9 cellular contexts compared by ENCODE assay signal in the genomic region with DNA sequence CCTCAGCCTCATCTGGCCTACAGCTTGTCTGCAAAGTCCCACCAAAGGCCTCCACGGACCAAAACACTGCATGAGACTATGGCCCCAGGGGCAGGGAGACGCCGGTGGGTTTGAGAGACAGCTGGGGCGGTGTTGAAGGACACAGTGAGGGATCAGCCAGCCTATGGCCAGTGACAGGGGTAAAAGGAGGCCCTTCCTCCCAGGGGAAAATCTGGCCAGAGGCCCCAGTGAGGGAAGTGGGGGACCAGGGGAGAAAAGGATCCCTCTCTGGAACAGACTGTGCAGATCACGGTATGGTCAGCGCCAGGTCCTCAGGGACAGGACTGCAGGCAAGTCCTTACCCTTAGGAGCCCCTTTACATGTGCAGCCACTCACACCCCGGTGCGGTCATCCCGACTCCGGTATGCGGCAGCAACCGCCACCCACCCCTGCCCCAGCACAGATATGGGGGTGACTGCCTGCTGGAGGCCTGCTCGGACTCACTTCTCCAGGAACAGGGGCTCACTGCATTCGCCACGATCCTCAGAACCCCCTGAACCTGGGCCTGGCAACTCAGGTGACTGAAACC. TPM values are rescaled to one million over a fixed set of nuclear protein-coding genes. Genes with fewer than 3 reads are reported as not detected.
DNase-seq lines count a peak whose midpoint lies in the region; ATAC-seq, FAIRE-seq and TF ChIP-seq lines count a peak whose summit lies in the region.
"Had no signal": no experiment of that assay in that cellular context is flagged by ENCODE, and none has a peak within 500 bp of the region (broad histone marks: within the 10 kb centered on the region; RNA-seq: fewer than 3 reads in every experiment).

No MANE protein-coding gene starts in this region.

- H4K20me1 ChIP-seq in H9 (ENCODE audit: control insufficient read depth, insufficient read depth, insufficient read length): no peaks in the 10 kb centered on the region

- peak overlapping the region; percentile 95 for H3K4me2 ChIP-seq in A549
- peak overlapping the region; percentile 72 for H3K4me2 ChIP-seq in H9 (ENCODE audit: insufficient read depth, insufficient read length, low read length)

- H3K79me2 ChIP-seq in H9 (ENCODE audit: insufficient read depth, low read length): peaks cover 31% of the 10 kb centered on the region; the same call in 1 of the 2 replicates

- ATAC-seq in A549: peak in 1 of 2 experiments; percentile 3; a peak in 3 of 6 replicates
- peak; percentile 2 for ATAC-seq in stimulated activated naive CD8-positive, alpha-beta T cell treated with anti-CD3 and anti-CD28 coated beads, Interleukin-15, Interleukin-2, amounts not matched to agents 100 U/mL and 50 U/mL, for 24 hours
- no peak for ATAC-seq in GM21825 (IDR thresholded peaks at IDR 0.05; ENCODE audit: unreplicated experiment)

- peak overlapping the region; percentile 78 to 86 for H3K4me3 Mint-ChIP-seq in H9
- peak overlapping the region; percentile 90 for H3K4me3 Mint-ChIP-seq in activated naive CD4-positive, alpha-beta T cell treated with anti-CD3 and anti-CD28 coated beads, Interleukin-2, amount 50 U/mL, for 24 hours

- no peak overlapping the region for H2BK12ac ChIP-seq in H9 (ENCODE audit: insufficient read length, low read depth, low read length)

- H3K14ac ChIP-seq in H9 (ENCODE audit: insufficient read depth, low read length): no peak overlapping the region

- 19% methylated on average over 13 of the region's 15 CpGs for WGBS in A549 (ENCODE audit: missing lambda C conversion rate)
- no CpG with 5 or more reads among the region's 15 CpGs for WGBS in H9 (ENCODE audit: extremely low coverage, insufficient read length, low lambda C conversion rate)

- H2AFZ ChIP-seq in H9 (ENCODE audit: low read length): no peak overlapping the region

- TF ChIP-seq RAD21 in A549 (conservative IDR thresholded peaks at IDR 0.05 in 1 of 2, IDR thresholded peaks at IDR 0.05 in 1 of 2): no peak

- H3K9ac ChIP-seq in H9 (ENCODE audit: extremely low read depth, insufficient read length, low read length) (peak overlapping the region; percentile 64), iPS-18a (ENCODE audit: low read length) (peak overlapping the region; percentile 87)

- TF ChIP-seq CTCF in A549 (IDR thresholded peaks at IDR 0.05) (no peak), H9 (conservative IDR thresholded peaks at IDR 0.05) (no peak)

- H3K4me3 ChIP-seq in A549 (peak overlapping the region; percentile 90), iPS-18a (ENCODE audit: low read length) (peak overlapping the region; percentile 91)

- peak overlapping the region in 2 of 3 experiments; percentile 14 to 27; a peak in 1 of 7 replicates for H3K27ac Mint-ChIP-seq in H9
- H3K27ac Mint-ChIP-seq in activated naive CD4-positive, alpha-beta T cell treated with anti-CD3 and anti-CD28 coated beads, Interleukin-2, amount 50 U/mL, for 24 hours: peak overlapping the region; percentile 92

- TF ChIP-seq EP300 in A549 (IDR thresholded peaks at IDR 0.05): no peak

- no peak overlapping the region for H3K4ac ChIP-seq in H9 (ENCODE audit: low read depth, low read length)

- H3K9me3 ChIP-seq in A549: no peaks in the 10 kb centered on the region
- no peaks in the 10 kb centered on the region for H3K9me3 ChIP-seq in H9 (ENCODE audit: control insufficient read depth, low read depth, low read length)
- H3K9me3 ChIP-seq in iPS-18a (ENCODE audit: control insufficient read depth, low read depth, low read length): no peaks in the 10 kb centered on the region

- no peak for TF ChIP-seq POLR2A in A549 (IDR thresholded peaks at IDR 0.05; ENCODE audit: low read length)

- H3K4me1 Mint-ChIP-seq in H9: peaks cover 58 to 63% of the 10 kb centered on the region in 2 experiments
- H3K4me1 Mint-ChIP-seq in activated naive CD4-positive, alpha-beta T cell treated with anti-CD3 and anti-CD28 coated beads, Interleukin-2, amount 50 U/mL, for 24 hours: peaks cover 67% of the 10 kb centered on the region

- H4K5ac ChIP-seq in H9 (ENCODE audit: insufficient read length, low read depth, low read length): no peak overlapping the region

- H3K23ac ChIP-seq in H9 (ENCODE audit: insufficient read length, low read depth, low read length): no peak overlapping the region

- H2BK120ac ChIP-seq in H9 (ENCODE audit: low read depth, low read length, poor library complexity, severe bottlenecking): no peak overlapping the region

- H3K79me1 ChIP-seq in H9 (ENCODE audit: insufficient read depth, low read depth, low read length, poor library complexity, severe bottlenecking): no peaks in the 10 kb centered on the region

- FAIRE-seq in A549 (lab: Jason Lieb, UNC): no peak
- FAIRE-seq: islet of Langerhans had no signal

- H2BK20ac ChIP-seq in H9 (ENCODE audit: low read depth, low read length, poor library complexity, severe bottlenecking): no peak overlapping the region

- no peak overlapping the region for H2AK5ac ChIP-seq in H9 (ENCODE audit: insufficient read length, low read length)

- H2BK5ac ChIP-seq in H9 (ENCODE audit: insufficient read length, low read length): no peak overlapping the region

- H2BK15ac ChIP-seq in H9 (ENCODE audit: low read depth, low read length): no peak overlapping the region

- no peaks in the 10 kb centered on the region for H3K9me3 Mint-ChIP-seq in H9
- no peaks in the 10 kb centered on the region for H3K9me3 Mint-ChIP-seq in activated naive CD4-positive, alpha-beta T cell treated with anti-CD3 and anti-CD28 coated beads, Interleukin-2, amount 50 U/mL, for 24 hours

- no peak overlapping the region for H4K8ac ChIP-seq in H9 (replicated peaks; ENCODE audit: insufficient read length, low read depth, low read length)

- H3T11ph ChIP-seq in H9 (ENCODE audit: low read length): no peak overlapping the region

- DNase-seq in A549 (ENCODE audit: low read depth in 1 of 2, low spot score in 1 of 2) (no peak), H9 (no peak), GOT3 (lab: John Stamatoyannopoulos, UW) (no peak)
- peak; percentile 49 for DNase-seq in stimulated activated naive CD8-positive, alpha-beta T cell treated with anti-CD3 and anti-CD28 coated beads, Interleukin-15, Interleukin-2, amounts not matched to agents 100 U/mL and 50 U/mL, for 24 hours
- DNase-seq in central memory CD4-positive, alpha-beta T cell: no peak

- H3K36me3 Mint-ChIP-seq in H9 (ENCODE audit: insufficient read depth in 1 of 3, low read depth in 3 of 3): peaks cover 9 to 12% (median 11%) of the 10 kb centered on the region in 3 experiments; a peak in 6 of 7 replicates
- peaks cover 4% of the 10 kb centered on the region for H3K36me3 Mint-ChIP-seq in activated naive CD4-positive, alpha-beta T cell treated with anti-CD3 and anti-CD28 coated beads, Interleukin-2, amount 50 U/mL, for 24 hours

- peak overlapping the region; percentile 98 to 100 for H3K27ac ChIP-seq in A549
- no peak overlapping the region for H3K27ac ChIP-seq in H9 (ENCODE audit: insufficient read length, low read depth, low read length)
- no peak overlapping the region for H3K27ac ChIP-seq in iPS-18a (ENCODE audit: low read length)

- H3K27me3 Mint-ChIP-seq in H9 (ENCODE audit: low read depth): no peaks in the 10 kb centered on the region
- H3K27me3 Mint-ChIP-seq in activated naive CD4-positive, alpha-beta T cell treated with anti-CD3 and anti-CD28 coated beads, Interleukin-2, amount 50 U/mL, for 24 hours: no peaks in the 10 kb centered on the region

- no peak overlapping the region for H4K91ac ChIP-seq in H9 (ENCODE audit: insufficient read length, low read depth, low read length)

- CTCF ChIA-PET in A549 (lab: Yijun Ruan, JAX): interaction anchor here (1.0 to 26.8 kb wide), 5 partner anchors 8 to 160 kb away, joined by 3 to 586 read pairs (median 8); partner anchors contain the start of genes ANXA9 and MINDY1

- peaks cover 7% of the 10 kb centered on the region for H3K36me3 ChIP-seq in iPS-18a (ENCODE audit: control insufficient read depth, low read depth, low read length)

- peaks cover 12% of the 10 kb centered on the region for H3K23me2 ChIP-seq in H9 (ENCODE audit: insufficient read length, low read depth, low read length, poor library complexity, severe bottlenecking)

- no peaks in the 10 kb centered on the region for H3K27me3 ChIP-seq in H9 (ENCODE audit: insufficient read depth, low read length)
- no peaks in the 10 kb centered on the region for H3K27me3 ChIP-seq in iPS-18a (ENCODE audit: control insufficient read depth, insufficient read depth, low read length)

- H3K4me1 ChIP-seq in A549 (peaks cover 71% of the 10 kb centered on the region), H9 (ENCODE audit: insufficient read depth, low read length) (peaks cover 18% of the 10 kb centered on the region), iPS-18a (ENCODE audit: control insufficient read depth, low read depth, low read length) (peaks cover 47% of the 10 kb centered on the region)

- no peak overlapping the region for H3K18ac ChIP-seq in H9 (ENCODE audit: insufficient read length, low read depth, low read length)

- POLR2A ChIA-PET in A549 (lab: Yijun Ruan, JAX): no interaction called here

- H3K56ac ChIP-seq in H9 (ENCODE audit: insufficient read length, low read depth, low read length): no peak overlapping the region

RNA-seq across cellular contexts. Expression of gene CERS2, which starts 1.3 kb away (rescaled TPM):
- polyA plus RNA-seq in A549 (2011; rRNA removed) (356 and 395 TPM in 2 replicates), A549 (2017; fragmentation: RNase III; extraction: RNeasy Plus Mini Kit Qiagen cat#74134 plus additional on column Dnase treatment) (183 to 196 TPM (median 196 TPM) in 3 replicates)
- polyA plus RNA-seq in A549 (2012; cell fraction: cytosol; rRNA removed): 144 and 210 TPM in 2 replicates
- 118 and 122 TPM in 2 replicates for polyA plus RNA-seq in A549 (2012; cell fraction: nucleus; rRNA removed)
- polyA minus RNA-seq in A549 (2011; rRNA and poly(A)+ RNA removed): 275 and 350 TPM in 2 replicates
- total RNA-seq in H9 (2021): 201 and 209 TPM in 2 replicates

RNA-seq across cellular contexts. Expression of gene ANXA9, which starts 8.8 kb away (rescaled TPM):
- polyA plus RNA-seq in A549 (2011; rRNA removed) (2.2 and 3.3 TPM in 2 replicates), A549 (2017; fragmentation: RNase III; extraction: RNeasy Plus Mini Kit Qiagen cat#74134 plus additional on column Dnase treatment) (1.5 to 2.1 TPM (median 1.7 TPM) in 3 replicates)
- polyA plus RNA-seq in A549 (2012; cell fraction: cytosol; rRNA removed): 1.1 and 1.6 TPM in 2 replicates
- 2.3 and 2.7 TPM in 2 replicates for polyA plus RNA-seq in A549 (2012; cell fraction: nucleus; rRNA removed)
- 6.1 and 7.8 TPM in 2 replicates for polyA minus RNA-seq in A549 (2011; rRNA and poly(A)+ RNA removed)
- total RNA-seq in H9 (2021): 0.81 and 0.92 TPM in 2 replicates

RNA-seq across cellular contexts. Expression of gene MINDY1, which starts 33.4 kb away (rescaled TPM):
- polyA plus RNA-seq in A549 (2011; rRNA removed): 5.2 and 7.9 TPM in 2 replicates
- polyA plus RNA-seq in A549 (2012; cell fraction: cytosol; rRNA removed): 3.0 and 3.8 TPM in 2 replicates
- 7.3 and 8.9 TPM in 2 replicates for polyA plus RNA-seq in A549 (2012; cell fraction: nucleus; rRNA removed)
- polyA plus RNA-seq in A549 (2017; fragmentation: RNase III; extraction: RNeasy Plus Mini Kit Qiagen cat#74134 plus additional on column Dnase treatment): 4.0 to 4.8 TPM (median 4.8 TPM) in 3 replicates
- 10.1 and 10.7 TPM in 2 replicates for polyA minus RNA-seq in A549 (2011; rRNA and poly(A)+ RNA removed)
- total RNA-seq in H9 (2021): 6.4 and 6.8 TPM in 2 replicates

RNA-seq across cellular contexts. Expression of gene PRUNE1, which starts 34.9 kb away (rescaled TPM):
- 27.0 and 27.5 TPM in 2 replicates for polyA plus RNA-seq in A549 (2011; rRNA removed)
- polyA plus RNA-seq in A549 (2012; cell fraction: cytosol; rRNA removed): 10.9 and 12.7 TPM in 2 replicates
- polyA plus RNA-seq in A549 (2012; cell fraction: nucleus; rRNA removed): 7.7 and 9.5 TPM in 2 replicates
- polyA plus RNA-seq in A549 (2017; fragmentation: RNase III; extraction: RNeasy Plus Mini Kit Qiagen cat#74134 plus additional on column Dnase treatment): 11.1 to 11.9 TPM (median 11.1 TPM) in 3 replicates
- 21.1 and 21.7 TPM in 2 replicates for polyA minus RNA-seq in A549 (2011; rRNA and poly(A)+ RNA removed)
- total RNA-seq in H9 (2021): 21.0 and 22.3 TPM in 2 replicates

RNA-seq across cellular contexts. Expression of gene SETDB1, which starts 47.2 kb away (rescaled TPM):
- 48.8 and 56.9 TPM in 2 replicates for polyA plus RNA-seq in A549 (2011; rRNA removed)
- 16.8 and 18.9 TPM in 2 replicates for polyA plus RNA-seq in A549 (2012; cell fraction: cytosol; rRNA removed)
- polyA plus RNA-seq in A549 (2012; cell fraction: nucleus; rRNA removed): 32.0 and 46.3 TPM in 2 replicates
- 25.1 to 27.6 TPM (median 25.2 TPM) in 3 replicates for polyA plus RNA-seq in A549 (2017; fragmentation: RNase III; extraction: RNeasy Plus Mini Kit Qiagen cat#74134 plus additional on column Dnase treatment)
- 55.3 and 58.4 TPM in 2 replicates for polyA minus RNA-seq in A549 (2011; rRNA and poly(A)+ RNA removed)
- 62.1 and 62.7 TPM in 2 replicates for total RNA-seq in H9 (2021)

Comparison
In these comparisons a context has a peak if more than half of its experiments do, and no peak if none do; other contexts are left out.
1. H3K27ac ChIP-seq: peak in A549 (2 of 2); none in H9 (single experiment) and iPS-18a (single experiment).